Comparison of ENCODE assay signal across 19 cellular contexts in the genomic region with DNA sequence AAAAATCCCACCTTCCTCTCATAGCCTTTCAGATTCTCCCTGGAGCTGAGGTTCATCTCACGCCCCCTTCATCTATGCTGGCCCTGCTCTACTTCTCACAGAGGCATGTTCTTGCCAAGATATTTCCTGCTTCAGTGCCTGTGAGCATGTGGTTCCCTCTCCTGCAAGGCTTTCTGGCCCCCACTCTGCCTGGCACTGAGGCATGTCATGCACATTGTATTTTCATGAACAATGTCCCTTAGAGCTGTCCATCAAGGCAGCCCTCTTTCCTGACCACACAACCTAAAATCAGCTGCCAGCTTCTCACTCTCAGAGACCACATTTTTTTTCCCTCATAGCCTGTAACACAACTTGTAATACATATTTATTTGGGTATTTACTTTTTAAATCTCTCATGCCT. TPM values are rescaled to one million over a fixed set of nuclear protein-coding genes. Genes with fewer than 3 reads are reported as not detected.
DNase-seq lines count a peak whose midpoint lies in the region; ATAC-seq and TF ChIP-seq lines count a peak whose summit lies in the region.
"Had no signal": no experiment of that assay in that cellular context is flagged by ENCODE, and none has a peak within 500 bp of the region (broad histone marks: within the 10 kb centered on the region; RNA-seq: fewer than 3 reads in every experiment).

No MANE protein-coding gene starts in this region.

- no peak for TF ChIP-seq POLR2A in spleen (IDR thresholded peaks at IDR 0.05)

- no peaks in the 10 kb centered on the region for H3K27me3 ChIP-seq in spleen (replicated peaks in 1 of 7)
- H3K27me3 ChIP-seq: gastroesophageal sphincter, transverse colon had no signal

- no peak overlapping the region for H3K4me3 ChIP-seq in spleen
- H3K4me3 ChIP-seq: gastroesophageal sphincter, transverse colon had no signal

- H3K9me3 ChIP-seq in spleen: no peaks in the 10 kb centered on the region
- H3K9me3 ChIP-seq: gastroesophageal sphincter, transverse colon had no signal

- WGBS in spleen, 5 donors: 55 to 94% (median 70%) methylated on average over 1 of the region's 1 CpG

- H3K27ac ChIP-seq in spleen: peak overlapping the region in 6 of 8 donors; percentile 60 to 92 (median 76)
- H3K27ac ChIP-seq: epithelial cell of prostate had no signal

- intact Hi-C loops in spleen (cut with DNase I; ENCODE audit: low total_unique reads): no loop called here

- peaks cover 0 to 24% (median 14%) of the 10 kb centered on the region in 6 donors for H3K4me1 ChIP-seq in spleen

- H3K36me3 ChIP-seq in spleen: no peaks in the 10 kb centered on the region
- H3K36me3 ChIP-seq: gastroesophageal sphincter, transverse colon had no signal

- peak; percentile 10 for ATAC-seq in GM18907 (IDR thresholded peaks at IDR 0.05; ENCODE audit: unreplicated experiment)
- ATAC-seq: gastroesophageal sphincter, left lobe of liver, sciatic nerve had no signal

- no peak for TF ChIP-seq CTCF in spleen (IDR thresholded peaks at IDR 0.05 in 8 of 11, conservative IDR thresholded peaks at IDR 0.05 in 3 of 11)

- DNase-seq in NCI-H446 treated with DMSO at 0.1 percent for 48 hours (lab: John Stamatoyannopoulos, UW): peak; percentile 31
- peak; percentile 74 for DNase-seq in kidney glomerular epithelial cell (lab: John Stamatoyannopoulos, UW)
- no peak for DNase-seq in spleen
- DNase-seq in foreskin melanocyte: no peak
- DNase-seq in DMS114 treated with DMSO at 0.1 percent for 48 hours (lab: John Stamatoyannopoulos, UW; ENCODE audit: unreplicated experiment): no peak
- DNase-seq in islet precursor cell: no peak
- DNase-seq: activated CD4-positive, alpha-beta T cell treated with anti-CD3 and anti-CD28 coated beads, Interleukin-2, amount 10 ng/mL, durations not matched to agents 24 days and 14 days; GF-D8; H9; NCI-H1694 treated with DMSO at 0.1 percent for 48 hours; NCI-H226; stimulated activated naive CD4-positive, alpha-beta T cell; SW 1271; transverse colon had no signal

RNA-seq across cellular contexts. Expression of gene HK2, which starts 18.0 kb away (rescaled TPM):
- 10 to 100 TPM; 15.3 to 67.8 (median 17.3) TPM for total RNA-seq in spleen
- polyA plus RNA-seq in spleen: 1 to 10 TPM; 4.8 to 8.1 (median 4.9) TPM

Comparison
In these comparisons a context has a peak if more than half of its experiments do, and no peak if none do; other contexts are left out.
1. DNase-seq: peak in NCI-H446 treated with DMSO at 0.1 percent for 48 hours (single experiment) and kidney glomerular epithelial cell (single experiment); none in spleen (single experiment), foreskin melanocyte (single experiment), DMS114 treated with DMSO at 0.1 percent for 48 hours (single experiment) and islet precursor cell (single experiment).